Comparison of ENCODE assay signal across 8 cellular contexts in the genomic region with DNA sequence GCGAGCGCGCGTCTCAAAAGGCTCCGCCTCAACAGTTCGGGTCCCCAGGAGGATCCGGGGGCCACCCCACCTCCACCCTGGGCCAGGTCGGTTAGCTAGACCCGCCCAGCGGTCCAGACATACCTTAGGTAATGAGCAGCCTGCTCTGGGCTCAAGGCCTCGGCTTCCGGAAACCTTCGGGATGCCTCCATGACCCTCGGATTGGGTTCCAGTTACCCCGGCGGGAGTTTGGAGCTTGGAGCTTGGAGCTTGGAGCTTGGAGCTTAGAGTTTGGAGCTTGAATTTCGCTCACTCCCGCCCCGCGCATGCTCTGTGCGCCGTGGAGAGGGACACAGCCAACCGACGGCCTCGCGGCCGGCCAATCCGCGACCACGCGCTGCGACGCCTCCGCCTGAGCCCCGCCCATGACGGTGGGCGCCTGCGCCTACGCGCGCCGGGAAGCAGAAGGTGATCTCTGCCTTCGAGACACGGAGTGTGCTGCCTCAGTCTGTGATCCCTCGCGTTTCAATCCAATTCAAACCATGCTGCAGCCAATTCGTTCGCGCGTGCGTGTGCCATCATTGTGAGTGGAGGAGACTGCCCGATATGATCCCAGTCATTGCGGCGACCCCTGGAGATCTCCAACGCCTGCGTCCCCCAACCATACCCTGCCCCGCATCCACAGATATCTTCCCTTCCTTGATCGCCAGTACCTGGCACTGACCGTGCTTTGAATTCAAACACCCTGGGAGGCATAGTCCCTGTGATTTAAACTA. TPM values are rescaled to one million over a fixed set of nuclear protein-coding genes. Genes with fewer than 3 reads are reported as not detected.
A peak's percentile ranks its signal among the peaks of the same experiment; 100 is the strongest.
DNase-seq lines count a peak whose midpoint lies in the region; ATAC-seq and TF ChIP-seq lines count a peak whose summit lies in the region.

A gene with protein sequence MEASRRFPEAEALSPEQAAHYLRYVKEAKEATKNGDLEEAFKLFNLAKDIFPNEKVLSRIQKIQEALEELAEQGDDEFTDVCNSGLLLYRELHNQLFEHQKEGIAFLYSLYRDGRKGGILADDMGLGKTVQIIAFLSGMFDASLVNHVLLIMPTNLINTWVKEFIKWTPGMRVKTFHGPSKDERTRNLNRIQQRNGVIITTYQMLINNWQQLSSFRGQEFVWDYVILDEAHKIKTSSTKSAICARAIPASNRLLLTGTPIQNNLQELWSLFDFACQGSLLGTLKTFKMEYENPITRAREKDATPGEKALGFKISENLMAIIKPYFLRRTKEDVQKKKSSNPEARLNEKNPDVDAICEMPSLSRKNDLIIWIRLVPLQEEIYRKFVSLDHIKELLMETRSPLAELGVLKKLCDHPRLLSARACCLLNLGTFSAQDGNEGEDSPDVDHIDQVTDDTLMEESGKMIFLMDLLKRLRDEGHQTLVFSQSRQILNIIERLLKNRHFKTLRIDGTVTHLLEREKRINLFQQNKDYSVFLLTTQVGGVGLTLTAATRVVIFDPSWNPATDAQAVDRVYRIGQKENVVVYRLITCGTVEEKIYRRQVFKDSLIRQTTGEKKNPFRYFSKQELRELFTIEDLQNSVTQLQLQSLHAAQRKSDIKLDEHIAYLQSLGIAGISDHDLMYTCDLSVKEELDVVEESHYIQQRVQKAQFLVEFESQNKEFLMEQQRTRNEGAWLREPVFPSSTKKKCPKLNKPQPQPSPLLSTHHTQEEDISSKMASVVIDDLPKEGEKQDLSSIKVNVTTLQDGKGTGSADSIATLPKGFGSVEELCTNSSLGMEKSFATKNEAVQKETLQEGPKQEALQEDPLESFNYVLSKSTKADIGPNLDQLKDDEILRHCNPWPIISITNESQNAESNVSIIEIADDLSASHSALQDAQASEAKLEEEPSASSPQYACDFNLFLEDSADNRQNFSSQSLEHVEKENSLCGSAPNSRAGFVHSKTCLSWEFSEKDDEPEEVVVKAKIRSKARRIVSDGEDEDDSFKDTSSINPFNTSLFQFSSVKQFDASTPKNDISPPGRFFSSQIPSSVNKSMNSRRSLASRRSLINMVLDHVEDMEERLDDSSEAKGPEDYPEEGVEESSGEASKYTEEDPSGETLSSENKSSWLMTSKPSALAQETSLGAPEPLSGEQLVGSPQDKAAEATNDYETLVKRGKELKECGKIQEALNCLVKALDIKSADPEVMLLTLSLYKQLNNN (minus strand): TSS at position 307 of the 755 bp plus-strand sequence. CDS start 116 bp downstream, at position 191.

- no peaks in the 10 kb centered on the region for H3K9me2 ChIP-seq in Karpas-422 (replicated peaks; ENCODE audit: insufficient read depth, low read length)

- peak within 1 kb of the TSS; percentile 75 for H3K27ac Mint-ChIP-seq in neural crest cell (ENCODE audit: unreplicated experiment)
- H3K27ac Mint-ChIP-seq in stimulated activated naive CD8-positive, alpha-beta T cell treated with anti-CD3 and anti-CD28 coated beads, Interleukin-15, amount 100 ng/mL, for 72 hours, result peak within 1 kb of the TSS; percentile 27 to 59

- 0 out of 2 replicates have a peak within 1 kb of the TSS, but pooled peaks have one; percentile 40 for H3K27ac ChIP-seq in Karpas-422 (ENCODE audit: low read length)

- no peaks in the 10 kb centered on the region for H3K27me3 ChIP-seq in Karpas-422 (ENCODE audit: low read length)

- no peaks in the 10 kb centered on the region for H4K20me1 ChIP-seq in Karpas-422 (ENCODE audit: insufficient read depth, low read depth, low read length)

- H3K79me2 ChIP-seq in Karpas-422 (ENCODE audit: low read length), result peaks cover 36% of the 10 kb centered on the region

- peaks cover 13% of the 10 kb centered on the region for H3K4me1 ChIP-seq in Karpas-422 (ENCODE audit: low read length)

- peaks cover 19% of the 10 kb centered on the region for H3K4me1 Mint-ChIP-seq in neural crest cell
- peaks cover 13% of the 10 kb centered on the region for H3K4me1 Mint-ChIP-seq in stimulated activated naive CD8-positive, alpha-beta T cell treated with anti-CD3 and anti-CD28 coated beads, Interleukin-15, amount 100 ng/mL, for 72 hours

- peak within 1 kb of the TSS; percentile 76; the same call in 1 of the 2 replicates for H2AFZ ChIP-seq in Karpas-422 (ENCODE audit: low read length)

- H3K36me3 Mint-ChIP-seq in neural crest cell (ENCODE audit: low read depth), result peaks cover 24% of the 10 kb centered on the region

- H3K9me3 ChIP-seq in Karpas-422 (ENCODE audit: low read length), result no peaks in the 10 kb centered on the region

- ATAC-seq in GM21825 (IDR thresholded peaks at IDR 0.05; ENCODE audit: unreplicated experiment), result peak; percentile 97
- ATAC-seq in stimulated activated naive CD8-positive, alpha-beta T cell treated with anti-CD3 and anti-CD28 coated beads, Interleukin-15, amount 100 ng/mL, for 72 hours, result peak; percentile 98

- DNase-seq in Daoy (ENCODE audit: low read depth) (peak; percentile 92), Karpas-422 (peak; percentile 93), SHP77 (lab: John Stamatoyannopoulos, UW) (peak; percentile 46 to 81), fibroblast of the conjunctiva (ENCODE audit: low read depth) (peak; percentile 75), neural crest cell (ENCODE audit: low read depth, low spot score) (peak; percentile 74)
- peak; percentile 79 for DNase-seq in activated effector memory CD4-positive, alpha-beta T cell treated with Interleukin-2 at 50 U/mL for 16 hours
- DNase-seq in stimulated activated naive CD8-positive, alpha-beta T cell treated with anti-CD3 and anti-CD28 coated beads, Interleukin-15, amount 100 ng/mL, for 72 hours, result peak; percentile 84 to 89

- peaks cover 8% of the 10 kb centered on the region for H3K9me3 Mint-ChIP-seq in neural crest cell
- no peaks in the 10 kb centered on the region for H3K9me3 Mint-ChIP-seq in stimulated activated naive CD8-positive, alpha-beta T cell treated with anti-CD3 and anti-CD28 coated beads, Interleukin-15, amount 100 ng/mL, for 72 hours

- H3K27me3 Mint-ChIP-seq in neural crest cell (ENCODE audit: low read depth), result no peaks in the 10 kb centered on the region
- no peaks in the 10 kb centered on the region for H3K27me3 Mint-ChIP-seq in stimulated activated naive CD8-positive, alpha-beta T cell treated with anti-CD3 and anti-CD28 coated beads, Interleukin-15, amount 100 ng/mL, for 72 hours

- H3K4me3 ChIP-seq in Karpas-422 (ENCODE audit: low read length), result peak within 1 kb of the TSS; percentile 71

- H3K9ac ChIP-seq in Karpas-422 (ENCODE audit: low read length), result peak within 1 kb of the TSS; percentile 65

- H3K4me2 ChIP-seq in Karpas-422 (ENCODE audit: low read depth, low read length, poor library complexity, severe bottlenecking), result peak within 1 kb of the TSS; percentile 71

- 0 out of 2 replicates have a peak, but pooled peaks cover 5% of the 10 kb centered on the region for H3K36me3 ChIP-seq in Karpas-422 (ENCODE audit: insufficient read depth, low read length)

- no peak for TF ChIP-seq CTCF in neural crest cell (conservative IDR thresholded peaks at IDR 0.05)

- peak within 1 kb of the TSS; percentile 90 for H3K4me3 Mint-ChIP-seq in neural crest cell
- peak within 1 kb of the TSS; percentile 83 to 84 for H3K4me3 Mint-ChIP-seq in stimulated activated naive CD8-positive, alpha-beta T cell treated with anti-CD3 and anti-CD28 coated beads, Interleukin-15, amount 100 ng/mL, for 72 hours

RNA-seq across cellular contexts. Expression of the gene that starts here (rescaled TPM):
- 11.1 and 11.8 TPM in 2 replicates for total RNA-seq in Daoy (2014; rRNA removed; shearing (Covaris generic))
- 3.0 and 5.9 TPM in 2 replicates for total RNA-seq in Karpas-422 (2014; rRNA removed; shearing (Covaris generic); ENCODE audit: low replicate concordance)
- 13.3 and 14.2 TPM in 2 replicates for total RNA-seq in neural crest cell

Comparison
In these comparisons a context has a peak if more than half of its experiments do, and no peak if none do; other contexts are left out.
1. Peak in every context shown above with its lines: DNase-seq, ATAC-seq, H3K4me3 ChIP-seq and H3K27ac ChIP-seq.